23 cellular contexts compared by ENCODE assay signal in the genomic region with DNA sequence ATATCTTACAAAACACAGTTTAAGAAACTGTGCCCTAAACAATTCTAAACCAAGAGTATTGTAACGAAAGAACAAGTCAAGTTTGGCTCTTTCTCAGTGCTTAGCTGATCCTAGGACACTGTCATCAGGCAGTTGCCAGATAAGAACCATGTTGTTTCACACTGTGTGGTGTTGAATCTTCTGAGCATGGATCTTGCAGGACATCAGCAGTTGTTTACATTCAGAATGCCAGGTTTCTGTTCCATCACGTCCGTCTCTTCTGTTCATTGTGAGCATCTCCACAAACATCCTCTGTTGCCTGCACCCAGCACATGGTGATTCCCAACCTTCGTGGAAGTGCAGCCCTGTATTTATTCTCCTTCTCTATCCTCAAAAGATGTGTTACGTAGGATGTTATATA.
DNase-seq lines count a peak whose midpoint lies in the region; FAIRE-seq and TF ChIP-seq lines count a peak whose summit lies in the region.
"Had no signal": no experiment of that assay in that cellular context is flagged by ENCODE, and none has a peak within 500 bp of the region (broad histone marks: within the 10 kb centered on the region; RNA-seq: fewer than 3 reads in every experiment).

No MANE protein-coding gene starts in this region.

- no peaks in the 10 kb centered on the region for H3K9me3 Mint-ChIP-seq in T-helper 2 cell treated with Interferon-gamma antibody and Interleukin-4, amounts not matched to agents 5 μg/mL and 100 μg/mL, for 36 hours
- H3K9me3 Mint-ChIP-seq in nephron progenitor cell, result no peaks in the 10 kb centered on the region
- H3K9me3 Mint-ChIP-seq: activated CD4-positive, alpha-beta memory T cell treated with anti-CD3 and anti-CD28 coated beads for 36 hours had no signal

- H3K27me3 ChIP-seq in smooth muscle cell (ENCODE audit: low read depth), result no peaks in the 10 kb centered on the region
- H3K27me3 ChIP-seq: breast epithelium, sigmoid colon, upper lobe of right lung had no signal

- peaks cover 53% of the 10 kb centered on the region for H3K4me1 Mint-ChIP-seq in T-helper 2 cell treated with Interferon-gamma antibody and Interleukin-4, amounts not matched to agents 5 μg/mL and 100 μg/mL, for 36 hours (ENCODE audit: low read depth)
- peaks cover 18% of the 10 kb centered on the region for H3K4me1 Mint-ChIP-seq in nephron progenitor cell

- no peaks in the 10 kb centered on the region for H3F3A ChIP-seq in smooth muscle cell (ENCODE audit: low read depth)

- H3K9ac ChIP-seq in smooth muscle cell (ENCODE audit: low read depth), result no peak overlapping the region

- WGBS in smooth muscle cell (ENCODE audit: low lambda C conversion rate), result 68% methylated on average over 5 of the region's 5 CpGs

- no peaks in the 10 kb centered on the region for H3K79me2 ChIP-seq in smooth muscle cell (ENCODE audit: low read depth)

- TF ChIP-seq CTCF in nephron progenitor cell (IDR thresholded peaks at IDR 0.05) (no peak), smooth muscle cell (IDR thresholded peaks at IDR 0.05; ENCODE audit: borderline replicate concordance, insufficient read depth, poor library complexity, severe bottlenecking) (no peak)

- in situ Hi-C loops in SK-MEL-5 (cut with HindIII; ENCODE audit: low pct_unique_long_range_greater_than_20kb, low sequenced_read_pairs), result no loop called here

- no peaks in the 10 kb centered on the region for H3K4me1 ChIP-seq in smooth muscle cell (ENCODE audit: low read depth)
- H3K4me1 ChIP-seq: breast epithelium, sigmoid colon, upper lobe of right lung had no signal

- H3K4me2 ChIP-seq in smooth muscle cell, result no peak overlapping the region

- no peak overlapping the region for H3K27ac ChIP-seq in smooth muscle cell (ENCODE audit: low read depth)
- H3K27ac ChIP-seq: 22Rv1, breast epithelium, sigmoid colon, upper lobe of right lung had no signal

- H3K27ac Mint-ChIP-seq in T-helper 2 cell treated with Interferon-gamma antibody and Interleukin-4, amounts not matched to agents 5 μg/mL and 100 μg/mL, for 36 hours, result peak overlapping the region; percentile 62
- peak overlapping the region; percentile 58 for H3K27ac Mint-ChIP-seq in nephron progenitor cell

- peaks cover 3% of the 10 kb centered on the region for H4K20me1 ChIP-seq in smooth muscle cell (ENCODE audit: low read depth)

- H3K4me3 Mint-ChIP-seq in T-helper 2 cell treated with Interferon-gamma antibody and Interleukin-4, amounts not matched to agents 5 μg/mL and 100 μg/mL, for 36 hours, result no peak overlapping the region
- no peak overlapping the region for H3K4me3 Mint-ChIP-seq in nephron progenitor cell
- H3K4me3 Mint-ChIP-seq: activated CD4-positive, alpha-beta memory T cell treated with anti-CD3 and anti-CD28 coated beads for 36 hours had no signal

- no peak for FAIRE-seq in GM12892 (lab: Jason Lieb, UNC)
- FAIRE-seq: frontal cortex had no signal

- H3K27me3 Mint-ChIP-seq in T-helper 2 cell treated with Interferon-gamma antibody and Interleukin-4, amounts not matched to agents 5 μg/mL and 100 μg/mL, for 36 hours (ENCODE audit: low read depth), result no peaks in the 10 kb centered on the region
- H3K27me3 Mint-ChIP-seq in nephron progenitor cell (ENCODE audit: low read depth, poor library complexity), result peaks cover 2% of the 10 kb centered on the region
- H3K27me3 Mint-ChIP-seq: activated CD4-positive, alpha-beta memory T cell treated with anti-CD3 and anti-CD28 coated beads for 36 hours had no signal

- H2AFZ ChIP-seq in smooth muscle cell (ENCODE audit: low read depth), result no peak overlapping the region

- TF ChIP-seq POLR2A in erythroblast (IDR thresholded peaks at IDR 0.05; ENCODE audit: low read length) (no peak), GM12892 (IDR thresholded peaks at IDR 0.05; ENCODE audit: low read depth, low read length) (no peak)

- peaks cover 42% of the 10 kb centered on the region for H3K36me3 Mint-ChIP-seq in T-helper 2 cell treated with Interferon-gamma antibody and Interleukin-4, amounts not matched to agents 5 μg/mL and 100 μg/mL, for 36 hours (ENCODE audit: low read depth)
- H3K36me3 Mint-ChIP-seq in nephron progenitor cell (ENCODE audit: low read depth), result peaks cover 30% of the 10 kb centered on the region

- no peak for DNase-seq in T-helper 2 cell treated with Interferon-gamma antibody and Interleukin-4, amounts not matched to agents 5 μg/mL and 100 μg/mL, for 36 hours (ENCODE audit: low spot score)
- DNase-seq in T-helper 2 cell (no peak), SK-MEL-5 (ENCODE audit: low read depth, low spot score) (peak; percentile 7), erythroblast (lab: John Stamatoyannopoulos, UW) (peak; percentile 40 to 46), nephron progenitor cell (no peak), smooth muscle cell (lab: John Stamatoyannopoulos, UW; ENCODE audit: unreplicated experiment) (no peak), H4 (ENCODE audit: low spot score) (no peak), GM12892 (ENCODE audit: insufficient read length) (no peak)
- DNase-seq: activated CD4-positive, alpha-beta memory T cell treated with anti-CD3 and anti-CD28 coated beads for 36 hours; activated T-cell treated with anti-CD3 and anti-CD28 coated beads, Interleukin-2, amount 50 U/mL, for 48 hours; AML-193; Calu3; GOT3; NCI-H1105; NCI-H510A treated with DMSO at 0.1 percent for 48 hours; RPMI8226; sigmoid colon; stimulated activated CD4-positive, alpha-beta T cell treated with anti-CD3 and anti-CD28 coated beads, Interleukin-2, amount 100 ng/mL, for 24 hours; stimulated activated naive CD8-positive, alpha-beta T cell treated with anti-CD3 and anti-CD28 coated beads, Interleukin-15, Interleukin-2, amounts not matched to agents 100 U/mL and 50 U/mL, for 24 hours; upper lobe of right lung had no signal

- H3K4me3 ChIP-seq in smooth muscle cell, result no peak overlapping the region
- H3K4me3 ChIP-seq: breast epithelium, sigmoid colon, upper lobe of right lung had no signal

- peaks cover 5% of the 10 kb centered on the region for H3K36me3 ChIP-seq in smooth muscle cell (ENCODE audit: low read depth)
- H3K36me3 ChIP-seq: breast epithelium had no signal

- no peaks in the 10 kb centered on the region for H3K9me3 ChIP-seq in smooth muscle cell (replicated peaks; ENCODE audit: low read depth)
- H3K9me3 ChIP-seq: breast epithelium, sigmoid colon, upper lobe of right lung had no signal

Comparison
In these comparisons a context has a peak if more than half of its experiments do, and no peak if none do; other contexts are left out.
1. DNase-seq: peak in SK-MEL-5 (single experiment) and erythroblast (2 of 2); none in T-helper 2 cell treated with Interferon-gamma antibody and Interleukin-4, amounts not matched to agents 5 μg/mL and 100 μg/mL, for 36 hours (single experiment), T-helper 2 cell (0 of 5), nephron progenitor cell (single experiment), smooth muscle cell (single experiment), H4 (single experiment) and GM12892 (single experiment).